ENCODE assay signal across 8 cellular contexts in genomic region chr12:127381043-127381668, GRCh38.
DNase-seq lines count a peak whose midpoint lies in the region; ATAC-seq and TF ChIP-seq lines count a peak whose summit lies in the region.

No MANE protein-coding gene starts in this region.

- peak; percentile 77 for TF ChIP-seq CTCF in BE2C (IDR thresholded peaks at IDR 0.05; ENCODE audit: low read depth, low read length)
- peak in 5 of 6 experiments; percentile 19 to 59 (median 58) for TF ChIP-seq CTCF in Peyer's patch (IDR thresholded peaks at IDR 0.05)

- no peak overlapping the region for H3K27ac ChIP-seq in Peyer's patch

- ATAC-seq in GM18867 (IDR thresholded peaks at IDR 0.05; ENCODE audit: unreplicated experiment) (peak; percentile 80), HG03460 (IDR thresholded peaks at IDR 0.05; ENCODE audit: unreplicated experiment) (peak; percentile 75), GM18517 (IDR thresholded peaks at IDR 0.05; ENCODE audit: unreplicated experiment) (no peak)

- H3K9me3 ChIP-seq in BE2C (no peaks in the 10 kb centered on the region; the same call in 1 of the 2 replicates), Peyer's patch (no peaks in the 10 kb centered on the region), iPS-18c (ENCODE audit: control insufficient read depth, insufficient read depth, low read length) (no peaks in the 10 kb centered on the region)

- no peaks in the 10 kb centered on the region for H3K27me3 ChIP-seq in BE2C
- H3K27me3 ChIP-seq in Peyer's patch = no peaks in the 10 kb centered on the region

- H3K4me1 ChIP-seq in BE2C (no peaks in the 10 kb centered on the region), Peyer's patch (no peaks in the 10 kb centered on the region)

- no peak for TF ChIP-seq POLR2A in Peyer's patch (IDR thresholded peaks at IDR 0.05)

- H3K36me3 ChIP-seq in BE2C (no peaks in the 10 kb centered on the region), Peyer's patch (no peaks in the 10 kb centered on the region)

- H3K4me3 ChIP-seq in BE2C (ENCODE audit: low read depth, low read length) (no peak overlapping the region), Peyer's patch (peak overlapping the region in 1 of 4 donors; percentile 0), iPS-18c (ENCODE audit: insufficient read depth, low read depth, low read length) (peak overlapping the region; percentile 22; the same call in 1 of the 2 replicates)

- DNase-seq in BE2C (peak; percentile 56), Peyer's patch (peak in 2 of 3 donors; percentile 48 to 53), astrocyte of the hippocampus (ENCODE audit: low read depth, low spot score) (peak; percentile 83)
- peak; percentile 51 for DNase-seq in stimulated activated CD4-positive, alpha-beta T cell treated with anti-CD3 and anti-CD28 coated beads, Interleukin-15, amount 100 ng/mL, for 24 hours
